Comparison of ENCODE assay signal across 23 cellular contexts in genomic region chr22:49107561-49107960, GRCh38.
"Had no signal": no experiment of that assay in that cellular context is flagged by ENCODE, and none has a peak within 500 bp of the region (broad histone marks: within the 10 kb centered on the region; RNA-seq: fewer than 3 reads in every experiment).

No MANE protein-coding gene starts in this region.

- H3K4me3 ChIP-seq: colonic mucosa, gastrocnemius medialis, ovary, psoas muscle, thoracic aorta, tibial nerve, upper lobe of left lung, vagina had no signal

- H3K9me3 Mint-ChIP-seq: dendritic cell treated with granulocyte-macrophage colony-stimulating factor and Interleukin-4, amounts not matched to agents 40 ng/mL and 50 ng/mL, for 4 days; endodermal cell; natural killer cell; stimulated activated naive B cell treated with anti-CD40 and anti-IgM and Interleukin-4, amounts not matched to agents 10 μg/mL and 1 μg/mL and 100 μg/mL, for 72 hours; stimulated activated naive CD8-positive, alpha-beta T cell treated with anti-CD3 and anti-CD28 coated beads, Interleukin-15, Interleukin-2, amounts not matched to agents 100 ng/mL and 50 ng/mL, for 24 hours had no signal

- H3K27me3 ChIP-seq: colonic mucosa, gastrocnemius medialis, ovary, tibial nerve, upper lobe of left lung, vagina had no signal

- H3K4me1 ChIP-seq: colonic mucosa, gastrocnemius medialis, psoas muscle, tibial nerve, upper lobe of left lung, vagina had no signal

- H3K27ac Mint-ChIP-seq: dendritic cell treated with granulocyte-macrophage colony-stimulating factor and Interleukin-4, amounts not matched to agents 40 ng/mL and 50 ng/mL, for 4 days; endodermal cell; natural killer cell; stimulated activated naive B cell treated with anti-CD40 and anti-IgM and Interleukin-4, amounts not matched to agents 10 μg/mL and 1 μg/mL and 100 μg/mL, for 72 hours; stimulated activated naive CD8-positive, alpha-beta T cell treated with anti-CD3 and anti-CD28 coated beads, Interleukin-15, Interleukin-2, amounts not matched to agents 100 ng/mL and 50 ng/mL, for 24 hours had no signal

- DNase-seq: colonic mucosa; effector CD8-positive, alpha-beta T cell; foreskin fibroblast; gastrocnemius medialis; mesendoderm; natural killer cell; psoas muscle; right cardiac atrium; small intestine; stimulated activated CD4-positive, alpha-beta T cell treated with anti-CD3 and anti-CD28 coated beads, Interleukin-15, amount 100 ng/mL, for 24 hours; stimulated activated CD4-positive, alpha-beta T cell treated with anti-CD3 and anti-CD28 coated beads, Interleukin-2, amount 100 ng/mL, for 48 hours; stimulated activated naive B cell treated with anti-CD40 and anti-IgM and Interleukin-4, amounts not matched to agents 10 μg/mL and 1 μg/mL and 100 μg/mL, for 72 hours had no signal

- H3K27ac ChIP-seq: colonic mucosa, epithelial cell of prostate, gastrocnemius medialis, ovary, psoas muscle, thoracic aorta, tibial nerve, upper lobe of left lung, vagina had no signal

- H3K4me1 Mint-ChIP-seq: endodermal cell; natural killer cell; stimulated activated naive B cell treated with anti-CD40 and anti-IgM and Interleukin-4, amounts not matched to agents 10 μg/mL and 1 μg/mL and 100 μg/mL, for 72 hours had no signal

- H3K36me3 ChIP-seq: colonic mucosa, gastrocnemius medialis, ovary, thoracic aorta, tibial nerve, upper lobe of left lung, vagina had no signal

- ATAC-seq: esophagus mucosa; gastrocnemius medialis; left lobe of liver; natural killer cell; psoas muscle; right cardiac atrium; stimulated activated naive B cell treated with anti-CD40 and anti-IgM and Interleukin-4, amounts not matched to agents 10 μg/mL and 1 μg/mL and 100 μg/mL, for 72 hours had no signal

- H3K27me3 Mint-ChIP-seq: dendritic cell treated with granulocyte-macrophage colony-stimulating factor and Interleukin-4, amounts not matched to agents 40 ng/mL and 50 ng/mL, for 4 days had no signal

- H3K36me3 Mint-ChIP-seq: natural killer cell; stimulated activated naive B cell treated with anti-CD40 and anti-IgM and Interleukin-4, amounts not matched to agents 10 μg/mL and 1 μg/mL and 100 μg/mL, for 72 hours had no signal

- H3K4me3 Mint-ChIP-seq: dendritic cell treated with granulocyte-macrophage colony-stimulating factor and Interleukin-4, amounts not matched to agents 40 ng/mL and 50 ng/mL, for 4 days; endodermal cell; natural killer cell; stimulated activated naive B cell treated with anti-CD40 and anti-IgM and Interleukin-4, amounts not matched to agents 10 μg/mL and 1 μg/mL and 100 μg/mL, for 72 hours; stimulated activated naive CD8-positive, alpha-beta T cell treated with anti-CD3 and anti-CD28 coated beads, Interleukin-15, Interleukin-2, amounts not matched to agents 100 ng/mL and 50 ng/mL, for 24 hours had no signal

- H3K9me3 ChIP-seq: colonic mucosa, gastrocnemius medialis, ovary, psoas muscle, thoracic aorta, tibial nerve, upper lobe of left lung, vagina had no signal
